Comparison of ENCODE assay signal across 8 cellular contexts in the genomic region with DNA sequence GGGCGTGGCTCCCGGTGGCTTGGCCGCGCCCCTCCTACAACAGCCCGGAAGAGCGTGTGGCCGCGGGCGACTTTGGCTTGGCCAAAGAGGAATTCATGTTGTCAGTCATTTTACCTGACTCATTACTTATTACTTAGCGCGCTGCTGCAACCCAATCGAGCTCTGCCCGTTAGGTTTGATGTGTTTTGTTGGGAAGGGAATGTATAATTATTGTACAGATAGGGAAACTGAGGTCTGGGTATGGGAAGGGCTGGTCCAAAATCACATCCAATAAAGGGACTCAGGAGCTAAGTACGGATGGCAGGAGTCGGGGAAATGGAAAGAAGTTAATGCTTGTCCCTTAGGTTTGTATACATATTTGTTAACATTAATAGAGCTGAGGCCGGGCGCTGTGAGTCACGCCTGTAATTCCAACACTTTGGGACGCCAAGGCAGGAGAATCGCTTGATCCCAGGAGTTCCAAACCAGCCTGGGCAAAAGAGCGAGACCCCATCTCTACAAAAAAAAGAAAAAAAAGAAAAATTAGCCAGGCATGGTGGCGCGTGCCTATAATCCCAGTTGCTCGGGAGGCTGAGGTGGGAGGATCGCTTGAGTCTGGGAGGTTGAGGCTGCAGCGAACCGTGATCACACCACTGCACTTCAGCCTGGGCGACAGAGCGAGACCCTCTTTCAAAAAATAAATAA. TPM values are rescaled to one million over a fixed set of nuclear protein-coding genes. Genes with fewer than 3 reads are reported as not detected.
DNase-seq lines count a peak whose midpoint lies in the region; ATAC-seq lines count a peak whose summit lies in the region.

No MANE protein-coding gene starts in this region.

- peak overlapping the region; percentile 93 for H3K4me3 ChIP-seq in iPS-18c (ENCODE audit: insufficient read depth, low read depth, low read length)

- intact Hi-C loops in activated T-helper 2 cell treated with anti-CD3 and anti-CD28 coated beads, Interferon-gamma antibody, Interleukin-2, Interleukin-4, amounts not matched to agents 10 μg/mL and 5 μg/mL and 100 μg/mL, durations not matched to agents 14 hours and 24 hours and 36 hours (cut with micrococcal nuclease): loop anchor here (1.0 to 10.0 kb wide), 6 partner anchors 37 to 160 kb away; a partner anchor contains a TSS

- H3K27me3 Mint-ChIP-seq in IgD-negative memory B cell: peaks cover 3% of the 10 kb centered on the region
- peaks cover 9% of the 10 kb centered on the region for H3K27me3 Mint-ChIP-seq in activated T-helper 2 cell treated with anti-CD3 and anti-CD28 coated beads, Interferon-gamma antibody, Interleukin-2, Interleukin-4, amounts not matched to agents 10 μg/mL and 5 μg/mL and 100 μg/mL, durations not matched to agents 14 hours and 24 hours and 36 hours (ENCODE audit: low read depth)

- H3K9me3 Mint-ChIP-seq in IgD-negative memory B cell: no peaks in the 10 kb centered on the region
- no peaks in the 10 kb centered on the region for H3K9me3 Mint-ChIP-seq in activated T-helper 2 cell treated with anti-CD3 and anti-CD28 coated beads, Interferon-gamma antibody, Interleukin-2, Interleukin-4, amounts not matched to agents 10 μg/mL and 5 μg/mL and 100 μg/mL, durations not matched to agents 14 hours and 24 hours and 36 hours

- peak overlapping the region; percentile 100 for H3K27ac Mint-ChIP-seq in IgD-negative memory B cell
- peak overlapping the region; percentile 99 for H3K27ac Mint-ChIP-seq in activated T-helper 2 cell treated with anti-CD3 and anti-CD28 coated beads, Interferon-gamma antibody, Interleukin-2, Interleukin-4, amounts not matched to agents 10 μg/mL and 5 μg/mL and 100 μg/mL, durations not matched to agents 14 hours and 24 hours and 36 hours

- ATAC-seq in GM18867 (IDR thresholded peaks at IDR 0.05; ENCODE audit: unreplicated experiment) (no peak), GM18519 (IDR thresholded peaks at IDR 0.05; ENCODE audit: low FRiP score, unreplicated experiment) (no peak)

- no peaks in the 10 kb centered on the region for H3K9me3 ChIP-seq in iPS-18c (ENCODE audit: control insufficient read depth, insufficient read depth, low read length)

- peaks cover 16 to 23% (median 18%) of the 10 kb centered on the region in 3 donors for H3K4me1 Mint-ChIP-seq in IgD-negative memory B cell
- H3K4me1 Mint-ChIP-seq in activated T-helper 2 cell treated with anti-CD3 and anti-CD28 coated beads, Interferon-gamma antibody, Interleukin-2, Interleukin-4, amounts not matched to agents 10 μg/mL and 5 μg/mL and 100 μg/mL, durations not matched to agents 14 hours and 24 hours and 36 hours (ENCODE audit: low read depth): peaks cover 10% of the 10 kb centered on the region

- peak; percentile 96 for DNase-seq in EL
- DNase-seq in activated T-helper 2 cell treated with anti-CD3 and anti-CD28 coated beads, Interferon-gamma antibody, Interleukin-2, Interleukin-4, amounts not matched to agents 10 μg/mL and 5 μg/mL and 100 μg/mL, durations not matched to agents 14 hours and 24 hours and 36 hours (ENCODE audit: low spot score): no peak
- DNase-seq in stromal cell of bone marrow (ENCODE audit: low read depth): peak; percentile 90
- DNase-seq in activated CD8-positive, alpha-beta memory T cell treated with anti-CD3 and anti-CD28 coated beads for 24 hours: no peak

- peaks cover 3% of the 10 kb centered on the region for H3K36me3 Mint-ChIP-seq in IgD-negative memory B cell
- peaks cover 18% of the 10 kb centered on the region for H3K36me3 Mint-ChIP-seq in activated T-helper 2 cell treated with anti-CD3 and anti-CD28 coated beads, Interferon-gamma antibody, Interleukin-2, Interleukin-4, amounts not matched to agents 10 μg/mL and 5 μg/mL and 100 μg/mL, durations not matched to agents 14 hours and 24 hours and 36 hours (ENCODE audit: low read depth)

- peak overlapping the region; percentile 94 to 98 (median 96) for H3K4me3 Mint-ChIP-seq in IgD-negative memory B cell
- H3K4me3 Mint-ChIP-seq in activated T-helper 2 cell treated with anti-CD3 and anti-CD28 coated beads, Interferon-gamma antibody, Interleukin-2, Interleukin-4, amounts not matched to agents 10 μg/mL and 5 μg/mL and 100 μg/mL, durations not matched to agents 14 hours and 24 hours and 36 hours (ENCODE audit: low read depth): peak overlapping the region; percentile 85

RNA-seq across cellular contexts. Expression of a gene that starts 0.6 kb away (rescaled TPM):
- 15.1 TPM for polyA plus RNA-seq in IgD-negative memory B cell
- total RNA-seq in activated T-helper 2 cell treated with anti-CD3 and anti-CD28 coated beads, Interferon-gamma antibody, Interleukin-2, Interleukin-4, amounts not matched to agents 10 μg/mL and 5 μg/mL and 100 μg/mL, durations not matched to agents 14 hours and 24 hours and 36 hours: 35.7 and 36.1 TPM in 2 replicates

RNA-seq across cellular contexts. Expression of a gene that starts 36.1 kb away (rescaled TPM):
- not detected for polyA plus RNA-seq in IgD-negative memory B cell
- 0.16 TPM in 1 of 2 replicates, not detected in the other for total RNA-seq in activated T-helper 2 cell treated with anti-CD3 and anti-CD28 coated beads, Interferon-gamma antibody, Interleukin-2, Interleukin-4, amounts not matched to agents 10 μg/mL and 5 μg/mL and 100 μg/mL, durations not matched to agents 14 hours and 24 hours and 36 hours

RNA-seq across cellular contexts. Expression of a gene that starts 38.2 kb away (rescaled TPM):
- polyA plus RNA-seq in IgD-negative memory B cell: 98.9 TPM
- total RNA-seq in activated T-helper 2 cell treated with anti-CD3 and anti-CD28 coated beads, Interferon-gamma antibody, Interleukin-2, Interleukin-4, amounts not matched to agents 10 μg/mL and 5 μg/mL and 100 μg/mL, durations not matched to agents 14 hours and 24 hours and 36 hours: 27.5 and 28.6 TPM in 2 replicates

RNA-seq across cellular contexts. Expression of a gene that starts 56.4 kb away (rescaled TPM):
- polyA plus RNA-seq in IgD-negative memory B cell: 0.11 TPM
- 0.73 TPM in 1 of 2 replicates, not detected in the other for total RNA-seq in activated T-helper 2 cell treated with anti-CD3 and anti-CD28 coated beads, Interferon-gamma antibody, Interleukin-2, Interleukin-4, amounts not matched to agents 10 μg/mL and 5 μg/mL and 100 μg/mL, durations not matched to agents 14 hours and 24 hours and 36 hours

Comparison
In these comparisons a context has a peak if more than half of its experiments do, and no peak if none do; other contexts are left out.
1. DNase-seq: peak in EL (single experiment) and stromal cell of bone marrow (single experiment); none in activated T-helper 2 cell treated with anti-CD3 and anti-CD28 coated beads, Interferon-gamma antibody, Interleukin-2, Interleukin-4, amounts not matched to agents 10 μg/mL and 5 μg/mL and 100 μg/mL, durations not matched to agents 14 hours and 24 hours and 36 hours (single experiment) and activated CD8-positive, alpha-beta memory T cell treated with anti-CD3 and anti-CD28 coated beads for 24 hours (single experiment).